2 cellular contexts compared by ENCODE assay signal in genomic region chr2:241205086-241205485, GRCh38.
TF ChIP-seq lines count a peak whose summit lies in the region.

No MANE protein-coding gene starts in this region.

TF ChIP-seq in HepG2, 621 proteins besides CTCF, POLR2A, EP300 and RAD21:
- TF ChIP-seq ZNF552 (CRISPR knock-in tag; IDR thresholded peaks at IDR 0.05; ENCODE audit: borderline replicate concordance) = no peak
- TF ChIP-seq, protein P1, sequence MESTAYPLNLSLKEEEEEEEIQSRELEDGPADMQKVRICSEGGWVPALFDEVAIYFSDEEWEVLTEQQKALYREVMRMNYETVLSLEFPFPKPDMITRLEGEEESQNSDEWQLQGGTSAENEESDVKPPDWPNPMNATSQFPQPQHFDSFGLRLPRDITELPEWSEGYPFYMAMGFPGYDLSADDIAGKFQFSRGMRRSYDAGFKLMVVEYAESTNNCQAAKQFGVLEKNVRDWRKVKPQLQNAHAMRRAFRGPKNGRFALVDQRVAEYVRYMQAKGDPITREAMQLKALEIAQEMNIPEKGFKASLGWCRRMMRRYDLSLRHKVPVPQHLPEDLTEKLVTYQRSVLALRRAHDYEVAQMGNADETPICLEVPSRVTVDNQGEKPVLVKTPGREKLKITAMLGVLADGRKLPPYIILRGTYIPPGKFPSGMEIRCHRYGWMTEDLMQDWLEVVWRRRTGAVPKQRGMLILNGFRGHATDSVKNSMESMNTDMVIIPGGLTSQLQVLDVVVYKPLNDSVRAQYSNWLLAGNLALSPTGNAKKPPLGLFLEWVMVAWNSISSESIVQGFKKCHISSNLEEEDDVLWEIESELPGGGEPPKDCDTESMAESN (CRISPR knock-in tag; conservative IDR thresholded peaks at IDR 0.05) = no peak
- TF ChIP-seq DZIP1 (CRISPR knock-in tag; IDR thresholded peaks at IDR 0.05) = no peak
- TF ChIP-seq NRL (CRISPR knock-in tag; IDR thresholded peaks at IDR 0.05; ENCODE audit: borderline replicate concordance) = no peak
- no peak for TF ChIP-seq ZNF704 (CRISPR knock-in tag; IDR thresholded peaks at IDR 0.05; ENCODE audit: borderline replicate concordance)
- TF ChIP-seq HES4 (CRISPR knock-in tag; IDR thresholded peaks at IDR 0.05; ENCODE audit: borderline replicate concordance) = 0 out of 2 replicates have a peak, but pooled peaks have one; percentile 47
- TF ChIP-seq, protein P2, sequence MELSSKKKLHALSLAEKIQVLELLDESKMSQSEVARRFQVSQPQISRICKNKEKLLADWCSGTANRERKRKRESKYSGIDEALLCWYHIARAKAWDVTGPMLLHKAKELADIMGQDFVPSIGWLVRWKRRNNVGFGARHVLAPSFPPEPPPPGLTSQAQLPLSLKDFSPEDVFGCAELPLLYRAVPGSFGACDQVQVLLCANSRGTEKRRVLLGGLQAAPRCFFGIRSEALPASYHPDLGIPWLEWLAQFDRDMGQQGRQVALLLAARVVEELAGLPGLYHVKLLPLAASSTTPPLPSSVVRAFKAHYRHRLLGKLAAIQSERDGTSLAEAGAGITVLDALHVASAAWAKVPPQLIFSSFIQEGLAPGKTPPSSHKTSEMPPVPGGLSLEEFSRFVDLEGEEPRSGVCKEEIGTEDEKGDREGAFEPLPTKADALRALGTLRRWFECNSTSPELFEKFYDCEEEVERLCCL (CRISPR knock-in tag; IDR thresholded peaks at IDR 0.05; ENCODE audit: borderline replicate concordance) = no peak
- 0 out of 2 replicates have a peak, but pooled peaks have one; percentile 31 for TF ChIP-seq FOXO4 (CRISPR knock-in tag; conservative IDR thresholded peaks at IDR 0.05)
- TF ChIP-seq GMEB1 (CRISPR knock-in tag; IDR thresholded peaks at IDR 0.05; ENCODE audit: borderline replicate concordance) = no peak
- no peak for TF ChIP-seq DMAP1 (CRISPR knock-in tag; IDR thresholded peaks at IDR 0.05)
- TF ChIP-seq MBD4 (IDR thresholded peaks at IDR 0.05; ENCODE audit: borderline replicate concordance, low read length) = no peak
- no peak for TF ChIP-seq ETV6 (CRISPR knock-in tag; conservative IDR thresholded peaks at IDR 0.05)
- TF ChIP-seq JUN (CRISPR knock-in tag; IDR thresholded peaks at IDR 0.05) = no peak
- peak; percentile 96 for TF ChIP-seq ZNF263 (CRISPR knock-in tag; IDR thresholded peaks at IDR 0.05)
- TF ChIP-seq ZNF766 (CRISPR knock-in tag; IDR thresholded peaks at IDR 0.05; ENCODE audit: borderline replicate concordance) = no peak
- TF ChIP-seq ZNF790 (CRISPR knock-in tag; IDR thresholded peaks at IDR 0.05; ENCODE audit: borderline replicate concordance) = no peak
- no peak for TF ChIP-seq ZNF230 (CRISPR knock-in tag; IDR thresholded peaks at IDR 0.05)

TF ChIP-seq in WTC11, 78 proteins besides CTCF, POLR2A, EP300 and RAD21:
- TF ChIP-seq ZNF263 (CRISPR knock-in tag; IDR thresholded peaks at IDR 0.05; ENCODE audit: low read depth) = peak; percentile 56; the same call in 1 of the 2 replicates
- TF ChIP-seq AFF4 (CRISPR knock-in tag; IDR thresholded peaks at IDR 0.05; ENCODE audit: borderline replicate concordance) = no peak
